ENCODE assay signal across 14 cellular contexts in the genomic region with DNA sequence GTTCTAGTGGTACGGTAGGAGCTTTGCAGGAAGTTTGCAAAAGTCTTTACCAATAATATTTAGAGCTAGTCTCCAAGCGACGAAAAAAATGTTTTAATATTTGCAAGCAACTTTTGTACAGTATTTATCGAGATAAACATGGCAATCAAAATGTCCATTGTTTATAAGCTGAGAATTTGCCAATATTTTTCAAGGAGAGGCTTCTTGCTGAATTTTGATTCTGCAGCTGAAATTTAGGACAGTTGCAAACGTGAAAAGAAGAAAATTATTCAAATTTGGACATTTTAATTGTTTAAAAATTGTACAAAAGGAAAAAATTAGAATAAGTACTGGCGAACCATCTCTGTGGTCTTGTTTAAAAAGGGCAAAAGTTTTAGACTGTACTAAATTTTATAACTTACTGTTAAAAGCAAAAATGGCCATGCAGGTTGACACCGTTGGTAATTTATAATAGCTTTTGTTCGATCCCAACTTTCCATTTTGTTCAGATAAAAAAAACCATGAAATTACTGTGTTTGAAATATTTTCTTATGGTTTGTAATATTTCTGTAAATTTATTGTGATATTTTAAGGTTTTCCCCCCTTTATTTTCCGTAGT. TPM values are rescaled to one million over a fixed set of nuclear protein-coding genes. Genes with fewer than 3 reads are reported as not detected.
DNase-seq lines count a peak whose midpoint lies in the region; TF ChIP-seq lines count a peak whose summit lies in the region.
"Had no signal": no experiment of that assay in that cellular context is flagged by ENCODE, and none has a peak within 500 bp of the region (broad histone marks: within the 10 kb centered on the region; RNA-seq: fewer than 3 reads in every experiment).

No MANE protein-coding gene starts in this region.

- TF ChIP-seq CTCF in A673 (conservative IDR thresholded peaks at IDR 0.05; ENCODE audit: low read depth, low read length) = no peak
- no peak for TF ChIP-seq CTCF in HEK293 (tag by site-specific recombination; IDR thresholded peaks at IDR 0.05)

- BruUV-seq in A673 (replicated peaks; lab: Mats Ljungman, UMichigan) = TSS peak; percentile 67

- H3K27ac ChIP-seq in A673 (ENCODE audit: low read depth, low read length, poor library complexity, severe bottlenecking) = peak overlapping the region; percentile 86
- H3K27ac ChIP-seq in HEK293 (ENCODE audit: extremely low read depth, low read depth, low read length) = no peak overlapping the region
- peak overlapping the region; percentile 94 for H3K27ac ChIP-seq in caudate nucleus (ENCODE audit: low read depth, low read length)
- H3K27ac ChIP-seq: breast epithelium had no signal

- H3K4me3 Mint-ChIP-seq in activated CD4-positive, alpha-beta memory T cell treated with anti-CD3 and anti-CD28 coated beads, Interleukin-2, amount 10 ng/mL, durations not matched to agents 7 days and 5 days = no peak overlapping the region
- H3K4me3 Mint-ChIP-seq: stimulated activated effector memory CD8-positive, alpha-beta T cell treated with anti-CD3 and anti-CD28 coated beads, Interleukin-12 subunit alpha, Interleukin-12 subunit beta, amount 100 ng/mL, for 72 hours had no signal

- peaks cover 7% of the 10 kb centered on the region for H3K4me1 Mint-ChIP-seq in activated CD4-positive, alpha-beta memory T cell treated with anti-CD3 and anti-CD28 coated beads, Interleukin-2, amount 10 ng/mL, durations not matched to agents 7 days and 5 days

- H3K27ac Mint-ChIP-seq in activated CD4-positive, alpha-beta memory T cell treated with anti-CD3 and anti-CD28 coated beads, Interleukin-2, amount 10 ng/mL, durations not matched to agents 7 days and 5 days = no peak overlapping the region
- H3K27ac Mint-ChIP-seq: stimulated activated effector memory CD8-positive, alpha-beta T cell treated with anti-CD3 and anti-CD28 coated beads, Interleukin-12 subunit alpha, Interleukin-12 subunit beta, amount 100 ng/mL, for 72 hours had no signal

- POLR2A ChIA-PET in A673 (lab: Charles Lee; ENCODE audit: low non-redundant PET) = interaction anchor here (0.6 kb wide), 1 partner anchor 972 kb away, joined by 4 read pairs; no protein-coding TSS in a partner anchor
- POLR2A ChIA-PET in HEK293 (lab: Yijun Ruan, JAX) = interaction anchor here (0.7 kb wide), 1 partner anchor 111 kb away, joined by 3 read pairs; no protein-coding TSS in a partner anchor
- POLR2A ChIA-PET in activated CD4-positive, alpha-beta memory T cell treated with anti-CD3 and anti-CD28 coated beads, Interleukin-2, amount 10 ng/mL, durations not matched to agents 7 days and 5 days (lab: Charles Lee) = no interaction called here

- no peaks in the 10 kb centered on the region for H3K9me3 ChIP-seq in A673 (ENCODE audit: low read depth, low read length, poor library complexity, severe bottlenecking)
- no peaks in the 10 kb centered on the region for H3K9me3 ChIP-seq in HEK293 (ENCODE audit: control insufficient read depth, insufficient read depth, low read depth, low read length)
- H3K9me3 ChIP-seq: breast epithelium, mucosa of descending colon had no signal

- H3K4me3 ChIP-seq in A673 (ENCODE audit: low read depth, low read length, poor library complexity, severe bottlenecking) (peak overlapping the region; percentile 78), HEK293 (ENCODE audit: low read depth, low read length) (peak overlapping the region; percentile 84)
- H3K4me3 ChIP-seq: mucosa of descending colon had no signal

- peaks cover 70% of the 10 kb centered on the region for H3K27me3 Mint-ChIP-seq in activated CD4-positive, alpha-beta memory T cell treated with anti-CD3 and anti-CD28 coated beads, Interleukin-2, amount 10 ng/mL, durations not matched to agents 7 days and 5 days

- H3K36me3 ChIP-seq in A673 (ENCODE audit: insufficient read depth, low read length, poor library complexity, severe bottlenecking) (peaks cover 6% of the 10 kb centered on the region), HEK293 (ENCODE audit: control insufficient read depth in 2 of 2, insufficient read depth in 1 of 2, low read length in 2 of 2) (no peaks in the 10 kb centered on the region)
- H3K36me3 ChIP-seq: breast epithelium had no signal

- no peaks in the 10 kb centered on the region for H3K9me3 Mint-ChIP-seq in activated CD4-positive, alpha-beta memory T cell treated with anti-CD3 and anti-CD28 coated beads, Interleukin-2, amount 10 ng/mL, durations not matched to agents 7 days and 5 days

- peaks cover 3% of the 10 kb centered on the region for H3K36me3 Mint-ChIP-seq in activated CD4-positive, alpha-beta memory T cell treated with anti-CD3 and anti-CD28 coated beads, Interleukin-2, amount 10 ng/mL, durations not matched to agents 7 days and 5 days (ENCODE audit: low read depth)
- H3K36me3 Mint-ChIP-seq: stimulated activated effector memory CD8-positive, alpha-beta T cell treated with anti-CD3 and anti-CD28 coated beads, Interleukin-12 subunit alpha, Interleukin-12 subunit beta, amount 100 ng/mL, for 72 hours had no signal

- intact Hi-C loops in A673 (cut with micrococcal nuclease; ENCODE audit: unreplicated experiment) = loop anchor here (5.0 to 10.0 kb wide), 2 partner anchors 179 to 651 kb away; no protein-coding TSS in a partner anchor

- no peaks in the 10 kb centered on the region for H3K27me3 ChIP-seq in A673 (replicated peaks; ENCODE audit: insufficient read depth, low read depth, low read length, poor library complexity)

- DNase-seq in A673 (ENCODE audit: low spot score) = no peak
- no peak for DNase-seq in caudate nucleus (lab: John Stamatoyannopoulos, UW)
- DNase-seq in left kidney (ENCODE audit: low read depth, low spot score) = peak; percentile 9
- DNase-seq in activated CD4-positive, alpha-beta memory T cell treated with anti-CD3 and anti-CD28 coated beads, Interleukin-2, amount 10 ng/mL, durations not matched to agents 7 days and 5 days = no peak
- DNase-seq in stimulated activated CD4-positive, alpha-beta T cell treated with anti-CD3 and anti-CD28 coated beads, Interleukin-4, amount 100 ng/mL, for 1 hour = no peak
- no peak for DNase-seq in NCI-H524 (lab: John Stamatoyannopoulos, UW)
- no peak for DNase-seq in DMS153 treated with DMSO at 0.1 percent for 48 hours (lab: John Stamatoyannopoulos, UW; ENCODE audit: unreplicated experiment)
- DNase-seq: activated CD4-positive, alpha-beta T cell treated with anti-CD3 and anti-CD28 coated beads for 48 hours; mucosa of descending colon; stimulated activated CD4-positive, alpha-beta T cell treated with anti-CD3 and anti-CD28 coated beads, Interleukin-2, amount 100 ng/mL, for 48 hours had no signal

- H3K4me1 ChIP-seq in A673 (ENCODE audit: insufficient read depth, low read length, poor library complexity, severe bottlenecking) (peaks cover 46% of the 10 kb centered on the region), HEK293 (ENCODE audit: control insufficient read depth, insufficient read depth, low read length) (peaks cover 15% of the 10 kb centered on the region)

- CTCF ChIA-PET in A673 (lab: Charles Lee) (interaction anchor here (0.8 kb wide), 1 partner anchor 13 kb away, joined by 3 read pairs; no protein-coding TSS in a partner anchor), HEK293 (lab: Yijun Ruan, JAX) (interaction anchor here (0.7 to 1.7 kb wide), 3 partner anchors 12 to 393 kb away, joined by 3 to 4 read pairs (median 4); no protein-coding TSS in a partner anchor)
- CTCF ChIA-PET in activated CD4-positive, alpha-beta memory T cell treated with anti-CD3 and anti-CD28 coated beads, Interleukin-2, amount 10 ng/mL, durations not matched to agents 7 days and 5 days (lab: Charles Lee) = interaction anchor here (0.7 to 1.5 kb wide), 6 partner anchors 9 to 18 kb away, joined by 3 to 15 read pairs (median 3); no protein-coding TSS in a partner anchor

TF ChIP-seq in HEK293, 187 proteins besides CTCF, POLR2A, EP300 and RAD21:
- no peak for TF ChIP-seq TRIM28 (IDR thresholded peaks at IDR 0.05; ENCODE audit: borderline replicate concordance, low read length)
- TF ChIP-seq ZNF514 (tag by site-specific recombination; IDR thresholded peaks at IDR 0.05) = no peak
TF ChIP-seq in HEK293: peak in this region for 0.

RNA-seq across cellular contexts. Expression of gene SOX2, which starts 2.0 kb away (rescaled TPM):
- total RNA-seq in A673 (2021) = 62.0 and 64.3 TPM in 2 replicates
- not detected for total RNA-seq in activated CD4-positive, alpha-beta memory T cell treated with anti-CD3 and anti-CD28 coated beads, Interleukin-2, amount 10 ng/mL, durations not matched to agents 7 days and 5 days
- total RNA-seq: pulmonary artery endothelial cell had no signal

Comparison
In these comparisons a context has a peak if more than half of its experiments do, and no peak if none do; other contexts are left out.
1. RNA of gene SOX2, which starts 2.0 kb away (total RNA-seq): 62.0 to 64.3 TPM in A673; not detected in activated CD4-positive, alpha-beta memory T cell treated with anti-CD3 and anti-CD28 coated beads, Interleukin-2, amount 10 ng/mL, durations not matched to agents 7 days and 5 days; every median in the first group is over 10 times any median in the second.